Comparison of ENCODE assay signal across 18 cellular contexts in the genomic region with DNA sequence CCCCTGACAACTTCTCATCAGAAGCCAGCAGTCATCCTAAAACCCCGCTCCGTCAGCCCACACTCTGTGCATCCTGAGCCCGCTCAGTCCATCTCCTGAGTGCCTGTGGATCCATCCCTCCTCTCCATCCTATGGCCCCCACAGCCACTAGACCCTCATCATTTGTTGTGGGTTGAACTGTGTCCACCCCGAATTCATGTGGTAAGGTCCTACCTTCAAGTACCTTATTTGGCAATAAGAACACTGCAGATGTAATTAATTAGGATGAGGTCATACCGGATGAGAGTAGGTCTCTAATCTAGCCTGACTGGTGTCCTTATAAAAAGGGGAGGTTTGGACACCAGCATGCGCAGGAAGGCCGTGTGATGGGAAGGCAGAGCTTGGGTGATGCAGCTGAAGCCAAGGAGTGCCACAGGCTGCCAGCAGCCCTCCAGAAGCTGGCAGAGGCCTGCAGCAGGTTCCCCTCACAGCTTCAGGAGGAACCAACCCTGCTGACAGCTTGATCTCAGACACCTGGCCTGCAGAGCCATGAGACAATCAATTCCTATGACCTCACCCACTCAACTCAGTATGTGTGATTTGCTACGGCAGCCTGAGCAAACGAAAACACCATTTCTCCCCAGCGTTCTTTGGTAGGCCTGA.
DNase-seq lines count a peak whose midpoint lies in the region; ATAC-seq and TF ChIP-seq lines count a peak whose summit lies in the region.
"Had no signal": no experiment of that assay in that cellular context is flagged by ENCODE, and none has a peak within 500 bp of the region (broad histone marks: within the 10 kb centered on the region; RNA-seq: fewer than 3 reads in every experiment).

No MANE protein-coding gene starts in this region.

- DNase-seq in DMS79 treated with DMSO at 0.1 percent for 48 hours (lab: John Stamatoyannopoulos, UW) (peak; percentile 93), NCI-H2029 treated with DMSO at 0.1 percent for 48 hours (lab: John Stamatoyannopoulos, UW) (peak; percentile 97), SHP77 treated with DMSO at 0.1 percent for 48 hours (lab: John Stamatoyannopoulos, UW) (peak; percentile 95), stomach (no peak), NCI-H1105 (lab: John Stamatoyannopoulos, UW) (no peak)
- no peak for DNase-seq in activated T-cell treated with anti-CD3 and anti-CD28 coated beads, Interleukin-2, amount 50 U/mL, for 4 hours
- DNase-seq: activated CD4-positive, alpha-beta memory T cell treated with anti-CD3 and anti-CD28 coated beads, Interleukin-2, amount 10 ng/mL, durations not matched to agents 7 days and 5 days; amygdala; BE2C; colonic mucosa; immature natural killer cell; NCI-H1105 treated with DMSO at 0.1 percent for 48 hours; occipital lobe had no signal

- H3K27me3 Mint-ChIP-seq in nephron (ENCODE audit: low read depth), result peaks cover 4% of the 10 kb centered on the region
- peaks cover 2% of the 10 kb centered on the region for H3K27me3 Mint-ChIP-seq in activated T-cell treated with anti-CD3 and anti-CD28 coated beads, Interleukin-2, amount 50 U/mL, for 4 hours (ENCODE audit: low read depth)

- WGBS in stomach, 5 donors, result 76 to 85% (median 82%) methylated on average over 10 of the region's 10 CpGs

- H3K4me1 Mint-ChIP-seq in nephron, result peaks cover 29% of the 10 kb centered on the region
- H3K4me1 Mint-ChIP-seq in activated T-cell treated with anti-CD3 and anti-CD28 coated beads, Interleukin-2, amount 50 U/mL, for 4 hours (ENCODE audit: low read depth), result no peaks in the 10 kb centered on the region
- H3K4me1 Mint-ChIP-seq: immature natural killer cell; stimulated activated memory B cell treated with anti-CD40 and anti-IgM and Interleukin-4, amounts not matched to agents 10 μg/mL and 1 μg/mL and 100 μg/mL, for 72 hours had no signal

- no peaks in the 10 kb centered on the region for H3K9me3 ChIP-seq in stomach
- H3K9me3 ChIP-seq: BE2C, colonic mucosa had no signal

- intact Hi-C loops in stomach (cut with DNase I; ENCODE audit: low total_unique reads), result no loop called here

- no peak for TF ChIP-seq EP300 in stomach (IDR thresholded peaks at IDR 0.05)

- no peaks in the 10 kb centered on the region for H3K4me1 ChIP-seq in stomach
- H3K4me1 ChIP-seq: BE2C, colonic mucosa had no signal

- no peak for TF ChIP-seq POLR2A in stomach (IDR thresholded peaks at IDR 0.05)

- TF ChIP-seq CTCF in nephron (IDR thresholded peaks at IDR 0.05; ENCODE audit: unreplicated experiment in 3 of 3), result no peak
- TF ChIP-seq CTCF in stomach (IDR thresholded peaks at IDR 0.05), result no peak

- H3K36me3 ChIP-seq in stomach, result no peaks in the 10 kb centered on the region
- H3K36me3 ChIP-seq: BE2C, colonic mucosa had no signal

- H3K4me3 Mint-ChIP-seq in nephron, result no peak overlapping the region
- H3K4me3 Mint-ChIP-seq in activated T-cell treated with anti-CD3 and anti-CD28 coated beads, Interleukin-2, amount 50 U/mL, for 4 hours, result no peak overlapping the region
- H3K4me3 Mint-ChIP-seq: activated CD4-positive, alpha-beta memory T cell treated with anti-CD3 and anti-CD28 coated beads, Interleukin-2, amount 10 ng/mL, durations not matched to agents 7 days and 5 days; immature natural killer cell; stimulated activated memory B cell treated with anti-CD40 and anti-IgM and Interleukin-4, amounts not matched to agents 10 μg/mL and 1 μg/mL and 100 μg/mL, for 72 hours had no signal

- no peaks in the 10 kb centered on the region for H3K27me3 ChIP-seq in stomach
- H3K27me3 ChIP-seq: BE2C, colonic mucosa had no signal

- H3K27ac Mint-ChIP-seq in nephron, result peak overlapping the region; percentile 71 to 93 (median 87)
- H3K27ac Mint-ChIP-seq: activated CD4-positive, alpha-beta memory T cell treated with anti-CD3 and anti-CD28 coated beads, Interleukin-2, amount 10 ng/mL, durations not matched to agents 7 days and 5 days; activated T-helper 2 cell treated with anti-CD3 and anti-CD28 coated beads, Interferon-gamma antibody, Interleukin-2, Interleukin-4, amounts not matched to agents 10 μg/mL and 5 μg/mL and 100 μg/mL, durations not matched to agents 14 hours and 24 hours and 36 hours; immature natural killer cell; stimulated activated memory B cell treated with anti-CD40 and anti-IgM and Interleukin-4, amounts not matched to agents 10 μg/mL and 1 μg/mL and 100 μg/mL, for 72 hours had no signal

- H3K27ac ChIP-seq in stomach, result no peak overlapping the region
- H3K27ac ChIP-seq: colonic mucosa, skin epidermis had no signal

- no peak overlapping the region for H3K4me3 ChIP-seq in stomach
- H3K4me3 ChIP-seq: colonic mucosa, skin epidermis had no signal

- H3K9me3 Mint-ChIP-seq in nephron, result peaks cover 7% of the 10 kb centered on the region
- H3K9me3 Mint-ChIP-seq in activated T-cell treated with anti-CD3 and anti-CD28 coated beads, Interleukin-2, amount 50 U/mL, for 4 hours, result no peaks in the 10 kb centered on the region
- H3K9me3 Mint-ChIP-seq: activated CD4-positive, alpha-beta memory T cell treated with anti-CD3 and anti-CD28 coated beads, Interleukin-2, amount 10 ng/mL, durations not matched to agents 7 days and 5 days; activated T-helper 2 cell treated with anti-CD3 and anti-CD28 coated beads, Interferon-gamma antibody, Interleukin-2, Interleukin-4, amounts not matched to agents 10 μg/mL and 5 μg/mL and 100 μg/mL, durations not matched to agents 14 hours and 24 hours and 36 hours; immature natural killer cell; stimulated activated memory B cell treated with anti-CD40 and anti-IgM and Interleukin-4, amounts not matched to agents 10 μg/mL and 1 μg/mL and 100 μg/mL, for 72 hours had no signal

- peaks cover 4% of the 10 kb centered on the region for H3K36me3 Mint-ChIP-seq in nephron (ENCODE audit: low read depth)
- H3K36me3 Mint-ChIP-seq in activated T-cell treated with anti-CD3 and anti-CD28 coated beads, Interleukin-2, amount 50 U/mL, for 4 hours (ENCODE audit: insufficient read depth), result no peaks in the 10 kb centered on the region
- H3K36me3 Mint-ChIP-seq: immature natural killer cell; stimulated activated memory B cell treated with anti-CD40 and anti-IgM and Interleukin-4, amounts not matched to agents 10 μg/mL and 1 μg/mL and 100 μg/mL, for 72 hours had no signal

- no peak for ATAC-seq in activated T-cell treated with anti-CD3 and anti-CD28 coated beads, Interleukin-2, amount 50 U/mL, for 4 hours
- ATAC-seq: SK-N-SH treated with all-trans-retinoic acid at 6 μM for 48 hours had no signal

Comparison
In these comparisons a context has a peak if more than half of its experiments do, and no peak if none do; other contexts are left out.
1. DNase-seq: peak in DMS79 treated with DMSO at 0.1 percent for 48 hours (single experiment), NCI-H2029 treated with DMSO at 0.1 percent for 48 hours (single experiment) and SHP77 treated with DMSO at 0.1 percent for 48 hours (single experiment); none in stomach (single experiment), NCI-H1105 (single experiment) and activated T-cell treated with anti-CD3 and anti-CD28 coated beads, Interleukin-2, amount 50 U/mL, for 4 hours (single experiment).